8 cellular contexts compared by ENCODE assay signal in genomic region chr1:39573736-39574624, GRCh38. TPM values are rescaled to one million over a fixed set of nuclear protein-coding genes. Genes with fewer than 3 reads are reported as not detected.
DNase-seq lines count a peak whose midpoint lies in the region; ATAC-seq lines count a peak whose summit lies in the region.

No MANE protein-coding gene starts in this region.

- H3K9me3 ChIP-seq in skeletal muscle satellite cell (replicated peaks; ENCODE audit: low read length): no peaks in the 10 kb centered on the region

- H3K9ac ChIP-seq in skeletal muscle satellite cell (ENCODE audit: low read depth, low read length): peak overlapping the region; percentile 98

- peaks cover 67% of the 10 kb centered on the region for H3K36me3 ChIP-seq in skeletal muscle satellite cell (ENCODE audit: insufficient read depth, low read length)

- peak overlapping the region; percentile 89 for H3K27ac Mint-ChIP-seq in activated CD8-positive, alpha-beta memory T cell treated with anti-CD3 and anti-CD28 coated beads, Interleukin-2, amount 10 ng/mL, durations not matched to agents 7 days and 5 days
- H3K27ac Mint-ChIP-seq in activated CD8-positive, alpha-beta T cell treated with anti-CD3 and anti-CD28 coated beads, Interleukin-2, amount 10 ng/mL, durations not matched to agents 7 days and 5 days: peak overlapping the region; percentile 67

- CTCF ChIA-PET in activated CD8-positive, alpha-beta memory T cell treated with anti-CD3 and anti-CD28 coated beads, Interleukin-2, amount 10 ng/mL, durations not matched to agents 7 days and 5 days (lab: Charles Lee): interaction anchor here (1.0 to 1.8 kb wide), 9 partner anchors 9 to 475 kb away, joined by 3 to 8 read pairs (median 3); partner anchors contain the start of gene NT5C1A
- CTCF ChIA-PET in activated CD8-positive, alpha-beta T cell treated with anti-CD3 and anti-CD28 coated beads, Interleukin-2, amount 10 ng/mL, durations not matched to agents 7 days and 5 days (lab: Charles Lee): interaction anchor here (1.1 to 3.1 kb wide), 5 partner anchors 32 to 475 kb away, joined by 3 to 12 read pairs (median 4); no protein-coding TSS in a partner anchor

- peaks cover 25% of the 10 kb centered on the region for H3K4me1 ChIP-seq in skeletal muscle satellite cell (ENCODE audit: control insufficient read depth, insufficient read depth, low read length)

- peak overlapping the region; percentile 98 for H3K4me2 ChIP-seq in skeletal muscle satellite cell (ENCODE audit: low read length)

- H3K4me3 ChIP-seq in skeletal muscle satellite cell (ENCODE audit: low read length): peak overlapping the region; percentile 86

- H3K27me3 ChIP-seq in skeletal muscle satellite cell (ENCODE audit: control insufficient read depth, insufficient read depth, low read length): no peaks in the 10 kb centered on the region

- no peak for ATAC-seq in activated CD8-positive, alpha-beta memory T cell treated with anti-CD3 and anti-CD28 coated beads, Interleukin-2, amount 10 ng/mL, durations not matched to agents 7 days and 5 days
- ATAC-seq in activated CD8-positive, alpha-beta T cell treated with anti-CD3 and anti-CD28 coated beads, Interleukin-2, amount 10 ng/mL, durations not matched to agents 7 days and 5 days: no peak
- ATAC-seq in left ventricle myocardium superior: peak; percentile 73
- ATAC-seq in GM18519 (IDR thresholded peaks at IDR 0.05; ENCODE audit: low FRiP score, unreplicated experiment): no peak

- H3K36me3 Mint-ChIP-seq in activated CD8-positive, alpha-beta memory T cell treated with anti-CD3 and anti-CD28 coated beads, Interleukin-2, amount 10 ng/mL, durations not matched to agents 7 days and 5 days: peaks cover 50% of the 10 kb centered on the region
- peaks cover 58% of the 10 kb centered on the region for H3K36me3 Mint-ChIP-seq in activated CD8-positive, alpha-beta T cell treated with anti-CD3 and anti-CD28 coated beads, Interleukin-2, amount 10 ng/mL, durations not matched to agents 7 days and 5 days (ENCODE audit: low read depth)

- no peaks in the 10 kb centered on the region for H3K27me3 Mint-ChIP-seq in activated CD8-positive, alpha-beta memory T cell treated with anti-CD3 and anti-CD28 coated beads, Interleukin-2, amount 10 ng/mL, durations not matched to agents 7 days and 5 days
- H3K27me3 Mint-ChIP-seq in activated CD8-positive, alpha-beta T cell treated with anti-CD3 and anti-CD28 coated beads, Interleukin-2, amount 10 ng/mL, durations not matched to agents 7 days and 5 days (ENCODE audit: low read depth): no peaks in the 10 kb centered on the region

- H3K4me1 Mint-ChIP-seq in activated CD8-positive, alpha-beta memory T cell treated with anti-CD3 and anti-CD28 coated beads, Interleukin-2, amount 10 ng/mL, durations not matched to agents 7 days and 5 days: peaks cover 37% of the 10 kb centered on the region
- H3K4me1 Mint-ChIP-seq in activated CD8-positive, alpha-beta T cell treated with anti-CD3 and anti-CD28 coated beads, Interleukin-2, amount 10 ng/mL, durations not matched to agents 7 days and 5 days (ENCODE audit: low read depth): peaks cover 45% of the 10 kb centered on the region

- intact Hi-C loops in left ventricle myocardium superior (cut with micrococcal nuclease): no loop called here

- POLR2A ChIA-PET in activated CD8-positive, alpha-beta T cell treated with anti-CD3 and anti-CD28 coated beads, Interleukin-2, amount 10 ng/mL, durations not matched to agents 7 days and 5 days (lab: Charles Lee): interaction anchor here (0.6 kb wide), 1 partner anchor 11 kb away, joined by 3 read pairs; no protein-coding TSS in a partner anchor

- DNase-seq in activated CD8-positive, alpha-beta memory T cell treated with anti-CD3 and anti-CD28 coated beads, Interleukin-2, amount 10 ng/mL, durations not matched to agents 7 days and 5 days: no peak
- no peak for DNase-seq in activated CD8-positive, alpha-beta memory T cell treated with anti-CD3 and anti-CD28 coated beads for 24 hours
- DNase-seq in activated CD8-positive, alpha-beta T cell treated with anti-CD3 and anti-CD28 coated beads, Interleukin-2, amount 10 ng/mL, durations not matched to agents 7 days and 5 days: no peak
- no peak for DNase-seq in left ventricle myocardium superior
- DNase-seq in activated effector memory CD4-positive, alpha-beta T cell treated with Interleukin-2 at 50 U/mL for 16 hours: no peak
- DNase-seq in SK-N-DZ (ENCODE audit: low spot score): no peak

- peak overlapping the region; percentile 82 for H3K4me3 Mint-ChIP-seq in activated CD8-positive, alpha-beta memory T cell treated with anti-CD3 and anti-CD28 coated beads, Interleukin-2, amount 10 ng/mL, durations not matched to agents 7 days and 5 days
- H3K4me3 Mint-ChIP-seq in activated CD8-positive, alpha-beta T cell treated with anti-CD3 and anti-CD28 coated beads, Interleukin-2, amount 10 ng/mL, durations not matched to agents 7 days and 5 days: peak overlapping the region; percentile 92

- H3K9me3 Mint-ChIP-seq in activated CD8-positive, alpha-beta memory T cell treated with anti-CD3 and anti-CD28 coated beads, Interleukin-2, amount 10 ng/mL, durations not matched to agents 7 days and 5 days (ENCODE audit: low read depth): no peaks in the 10 kb centered on the region
- no peaks in the 10 kb centered on the region for H3K9me3 Mint-ChIP-seq in activated CD8-positive, alpha-beta T cell treated with anti-CD3 and anti-CD28 coated beads, Interleukin-2, amount 10 ng/mL, durations not matched to agents 7 days and 5 days (ENCODE audit: insufficient read depth)

RNA-seq across cellular contexts. Expression of gene PABPC4, which starts 2.6 kb away (rescaled TPM):
- total RNA-seq in activated CD8-positive, alpha-beta memory T cell treated with anti-CD3 and anti-CD28 coated beads, Interleukin-2, amount 10 ng/mL, durations not matched to agents 7 days and 5 days: 100 to 1,000 TPM; 183 to 211 TPM
- 100 to 1,000 TPM; 199 to 207 TPM for total RNA-seq in activated CD8-positive, alpha-beta T cell treated with anti-CD3 and anti-CD28 coated beads, Interleukin-2, amount 10 ng/mL, durations not matched to agents 7 days and 5 days
- total RNA-seq in left ventricle myocardium superior: 246 TPM
- 155 and 180 TPM in 2 replicates for total RNA-seq in skeletal muscle satellite cell (2012; rRNA removed)
- 77.2 and 94.8 TPM in 2 replicates for polyA plus RNA-seq in SK-N-DZ (2014; cell fraction: cytosol; rRNA removed)
- polyA plus RNA-seq in SK-N-DZ (2014; cell fraction: nucleus; rRNA removed): 230 and 407 TPM in 2 replicates
